ENCODE assay signal across 8 cellular contexts in the genomic region with DNA sequence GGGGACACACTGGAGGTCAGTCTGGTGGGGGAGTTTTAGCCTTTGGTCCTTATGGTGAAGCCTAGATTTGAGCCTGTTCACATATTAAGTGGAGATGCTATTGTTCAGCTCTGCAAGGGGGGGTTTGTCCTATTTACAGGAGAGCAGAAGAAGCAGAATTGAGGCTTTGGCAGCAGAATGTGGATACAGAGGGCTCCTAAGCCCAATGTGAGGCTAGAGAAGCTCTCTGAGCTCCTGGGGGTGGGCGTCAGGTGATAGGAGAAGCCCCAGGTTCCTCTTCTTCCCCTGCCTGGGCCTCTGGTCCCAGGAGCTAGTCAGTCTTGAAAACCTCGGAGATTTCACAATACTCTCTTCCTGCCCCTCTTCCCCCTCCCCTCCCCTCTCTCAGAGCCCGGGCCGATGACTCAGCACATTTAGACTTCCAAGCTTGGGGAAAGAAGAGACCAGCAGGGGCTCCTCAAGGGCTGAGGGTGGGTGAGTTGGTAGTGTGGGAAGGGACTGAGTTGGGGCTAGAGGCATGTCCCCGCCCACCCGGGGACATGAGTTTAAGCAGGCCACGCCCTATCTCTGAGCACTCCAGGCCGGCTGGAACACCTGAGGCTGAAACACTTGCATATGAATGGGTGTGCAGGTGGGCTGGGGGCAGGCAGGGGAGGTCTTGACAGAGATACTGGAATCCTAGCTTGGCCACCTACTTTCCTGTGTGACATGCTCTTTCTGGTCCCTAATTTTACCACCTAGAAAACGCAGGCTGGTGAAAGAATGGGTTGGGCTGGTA. TPM values are rescaled to one million over a fixed set of nuclear protein-coding genes. Genes with fewer than 3 reads are reported as not detected.
DNase-seq lines count a peak whose midpoint lies in the region; ATAC-seq and TF ChIP-seq lines count a peak whose summit lies in the region.

No MANE protein-coding gene starts in this region.

- H3K36me3 ChIP-seq in ACC112 (ENCODE audit: insufficient read depth, low read length) = no peaks in the 10 kb centered on the region; the same call in 1 of the 2 replicates
- H3K36me3 ChIP-seq in OCI-LY3 (replicated peaks; ENCODE audit: low read depth, low read length) = peaks cover 17% of the 10 kb centered on the region
- H3K36me3 ChIP-seq in stomach smooth muscle (ENCODE audit: control insufficient read depth in 2 of 2, insufficient read depth in 2 of 2, low read length in 2 of 2) = peaks cover 11 to 19% of the 10 kb centered on the region in 2 donors

- H3K27ac Mint-ChIP-seq in naive B cell = peak overlapping the region in 4 of 6 donors; percentile 32 to 92 (median 88)

- peaks cover 36% of the 10 kb centered on the region for H3K4me1 Mint-ChIP-seq in activated T-cell treated with anti-CD3 and anti-CD28 coated beads, Interleukin-2, amount 50 U/mL, for 4 hours (ENCODE audit: low read depth)
- H3K4me1 Mint-ChIP-seq in naive B cell = peaks cover 20 to 41% (median 40%) of the 10 kb centered on the region in 3 donors

- H2AFZ ChIP-seq in ACC112 (ENCODE audit: low read length, unreplicated experiment) (no peak overlapping the region), OCI-LY3 (ENCODE audit: low read depth, low read length) (no peak overlapping the region)

- H3K4me3 ChIP-seq in ACC112 (ENCODE audit: low read depth, low read length) (peak overlapping the region; percentile 93), OCI-LY3 (ENCODE audit: low read length) (no peak overlapping the region), stomach smooth muscle (ENCODE audit: low read length in 2 of 2) (peak overlapping the region; percentile 35 to 49)

- peak; percentile 95 for DNase-seq in H4 (ENCODE audit: low spot score)
- peak; percentile 42 for DNase-seq in activated T-cell treated with anti-CD3 and anti-CD28 coated beads, Interleukin-2, amount 50 U/mL, for 4 hours
- DNase-seq in fibroblast of peridontal ligament (ENCODE audit: extremely low read depth) = peak; percentile 92
- no peak for DNase-seq in naive B cell
- no peak for DNase-seq in NCI-H1694 (lab: John Stamatoyannopoulos, UW)

- H3K27ac ChIP-seq in ACC112 (ENCODE audit: low read depth, low read length) = peak overlapping the region; percentile 92
- peak overlapping the region; percentile 39 for H3K27ac ChIP-seq in OCI-LY3 (ENCODE audit: low read length)
- peak overlapping the region; percentile 70 for H3K27ac ChIP-seq in stomach smooth muscle (ENCODE audit: low read length)

- H3K4me2 ChIP-seq in OCI-LY3 (ENCODE audit: low read length) = peak overlapping the region; percentile 36

- no peaks in the 10 kb centered on the region for H3K9me3 Mint-ChIP-seq in activated T-cell treated with anti-CD3 and anti-CD28 coated beads, Interleukin-2, amount 50 U/mL, for 4 hours
- peaks cover 0 to 7% (median 0%) of the 10 kb centered on the region in 7 donors for H3K9me3 Mint-ChIP-seq in naive B cell

- peaks cover 5% of the 10 kb centered on the region for H3K36me3 Mint-ChIP-seq in activated T-cell treated with anti-CD3 and anti-CD28 coated beads, Interleukin-2, amount 50 U/mL, for 4 hours (ENCODE audit: insufficient read depth)
- peaks cover 0 to 5% of the 10 kb centered on the region in 2 donors for H3K36me3 Mint-ChIP-seq in naive B cell

- H3K9me3 ChIP-seq in OCI-LY3 (ENCODE audit: insufficient read depth, low read length) (no peaks in the 10 kb centered on the region), stomach smooth muscle (ENCODE audit: control insufficient read depth in 2 of 2, low read length in 2 of 2) (no peaks in the 10 kb centered on the region)

- ATAC-seq in activated T-cell treated with anti-CD3 and anti-CD28 coated beads, Interleukin-2, amount 50 U/mL, for 4 hours = no peak
- no peak for ATAC-seq in naive B cell (ENCODE audit: low read depth in 2 of 2)

- no peaks in the 10 kb centered on the region for H4K20me1 ChIP-seq in OCI-LY3 (ENCODE audit: insufficient read depth, low read length)

- H3K27me3 ChIP-seq in ACC112 (ENCODE audit: insufficient read depth, low read length) (no peaks in the 10 kb centered on the region), OCI-LY3 (ENCODE audit: low read depth, low read length) (no peaks in the 10 kb centered on the region), stomach smooth muscle (ENCODE audit: control insufficient read depth in 1 of 2, insufficient read depth in 2 of 2, low read length in 2 of 2) (peaks cover 0 to 4% of the 10 kb centered on the region in 2 donors)

- H3K9ac ChIP-seq in OCI-LY3 (ENCODE audit: low read length) (no peak overlapping the region), stomach smooth muscle (ENCODE audit: low read length in 2 of 2) (peak overlapping the region; percentile 64 to 99)

- H3K4me1 ChIP-seq in ACC112 (ENCODE audit: control insufficient read depth, insufficient read depth, low read length, unreplicated experiment) (peaks cover 17% of the 10 kb centered on the region), OCI-LY3 (ENCODE audit: low read length) (peaks cover 26% of the 10 kb centered on the region), stomach smooth muscle (ENCODE audit: control insufficient read depth, insufficient read depth, low read length) (peaks cover 22% of the 10 kb centered on the region)

- no peaks in the 10 kb centered on the region for H3K27me3 Mint-ChIP-seq in activated T-cell treated with anti-CD3 and anti-CD28 coated beads, Interleukin-2, amount 50 U/mL, for 4 hours (ENCODE audit: low read depth)
- no peaks in the 10 kb centered on the region for H3K27me3 Mint-ChIP-seq in naive B cell

- TF ChIP-seq CTCF in OCI-LY3 (IDR thresholded peaks at IDR 0.05; ENCODE audit: low read depth, low read length) = no peak

- peaks cover 38% of the 10 kb centered on the region for H3K79me2 ChIP-seq in ACC112 (ENCODE audit: control insufficient read depth, insufficient read depth, low read length, unreplicated experiment)
- peaks cover 25% of the 10 kb centered on the region for H3K79me2 ChIP-seq in OCI-LY3 (ENCODE audit: low read length)

- peak overlapping the region; percentile 38 for H3K4me3 Mint-ChIP-seq in activated T-cell treated with anti-CD3 and anti-CD28 coated beads, Interleukin-2, amount 50 U/mL, for 4 hours
- peak overlapping the region in 3 of 8 donors; percentile 56 to 83 (median 80) for H3K4me3 Mint-ChIP-seq in naive B cell

RNA-seq across cellular contexts. Expression of a gene that starts 3.4 kb away (rescaled TPM):
- total RNA-seq in H4 (2014; rRNA removed; shearing (Covaris generic)) = 23.7 and 47.1 TPM in 2 replicates
- total RNA-seq in activated T-cell treated with anti-CD3 and anti-CD28 coated beads, Interleukin-2, amount 50 U/mL, for 4 hours = 10 to 100 TPM; 22.8 to 28.8 (median 23.4) TPM
- polyA plus RNA-seq in naive B cell (ENCODE audit: low read depth in 6 of 6) = 10 to 100 TPM in 1 of 6 donors, 1 to 10 TPM in 5; 4.5 to 11.4 (median 6.1) TPM

RNA-seq across cellular contexts. Expression of a gene that starts 19.0 kb away (rescaled TPM):
- 0.08 and 0.31 TPM in 2 replicates for total RNA-seq in H4 (2014; rRNA removed; shearing (Covaris generic))
- 1 to 10 TPM; 3.3 to 4.2 (median 4.0) TPM for total RNA-seq in activated T-cell treated with anti-CD3 and anti-CD28 coated beads, Interleukin-2, amount 50 U/mL, for 4 hours
- 1 to 10 TPM in 1 of 6 donors, under 1 TPM in 4, not detected in 1; 0.62 to 1.7 (median 0.79) TPM for polyA plus RNA-seq in naive B cell (ENCODE audit: low read depth in 6 of 6)

RNA-seq across cellular contexts. Expression of a gene that starts 34.0 kb away (rescaled TPM):
- total RNA-seq in H4 (2014; rRNA removed; shearing (Covaris generic)) = 12.5 and 18.2 TPM in 2 replicates
- total RNA-seq in activated T-cell treated with anti-CD3 and anti-CD28 coated beads, Interleukin-2, amount 50 U/mL, for 4 hours = 10 to 100 TPM; 10.5 to 12.7 (median 11.4) TPM
- 10 to 100 TPM; 25.5 to 49.0 (median 38.8) TPM for polyA plus RNA-seq in naive B cell (ENCODE audit: low read depth in 6 of 6)

RNA-seq across cellular contexts. Expression of a gene that starts 37.7 kb away (rescaled TPM):
- 15.3 and 15.9 TPM in 2 replicates for total RNA-seq in H4 (2014; rRNA removed; shearing (Covaris generic))
- 10 to 100 TPM; 42.2 to 58.1 (median 44.1) TPM for total RNA-seq in activated T-cell treated with anti-CD3 and anti-CD28 coated beads, Interleukin-2, amount 50 U/mL, for 4 hours
- polyA plus RNA-seq in naive B cell (ENCODE audit: low read depth in 6 of 6) = 10 to 100 TPM in 5 of 6 donors, 1 to 10 TPM in 1; 9.3 to 26.8 (median 13.6) TPM

RNA-seq across cellular contexts. Expression of a gene that starts 39.9 kb away (rescaled TPM):
- 50.0 and 57.6 TPM in 2 replicates for total RNA-seq in H4 (2014; rRNA removed; shearing (Covaris generic))
- total RNA-seq in activated T-cell treated with anti-CD3 and anti-CD28 coated beads, Interleukin-2, amount 50 U/mL, for 4 hours = 10 to 100 TPM; 31.0 to 37.9 (median 36.5) TPM
- polyA plus RNA-seq in naive B cell (ENCODE audit: low read depth in 6 of 6) = 10 to 100 TPM; 50.0 to 84.9 (median 57.4) TPM

Comparison
In these comparisons a context has a peak if more than half of its experiments do, and no peak if none do; other contexts are left out.
1. H3K27ac ChIP-seq: peak in every context shown above with its lines; median percentile 92 in ACC112; 70 in stomach smooth muscle; 39 in OCI-LY3.
2. DNase-seq: peak in H4 (single experiment), activated T-cell treated with anti-CD3 and anti-CD28 coated beads, Interleukin-2, amount 50 U/mL, for 4 hours (single experiment) and fibroblast of peridontal ligament (single experiment); none in naive B cell (single experiment) and NCI-H1694 (single experiment).